In the genomic region with DNA sequence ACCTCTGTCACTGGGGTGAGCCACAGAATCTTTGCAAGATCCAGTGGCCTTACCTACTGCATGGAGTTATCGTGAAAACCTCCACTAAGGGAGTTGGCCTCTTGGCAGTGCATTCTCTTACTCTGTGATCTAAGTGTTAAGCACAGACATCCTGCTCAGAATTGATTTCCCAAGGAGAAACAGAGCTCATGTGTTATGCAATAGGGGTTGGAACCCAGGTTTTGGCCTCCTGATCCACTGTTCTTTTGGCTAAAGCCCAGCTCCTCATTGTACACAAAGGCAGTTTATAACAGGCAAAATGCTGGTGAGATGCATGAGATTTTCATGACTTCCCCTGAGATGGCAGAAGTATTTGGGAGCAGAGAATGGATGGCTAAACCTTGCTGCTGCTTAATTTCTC, we compare ENCODE assay signal across 26 cellular contexts. TPM values are rescaled to one million over a fixed set of nuclear protein-coding genes. Genes with fewer than 3 reads are reported as not detected.
DNase-seq lines count a peak whose midpoint lies in the region; ATAC-seq and TF ChIP-seq lines count a peak whose summit lies in the region.
"Had no signal": no experiment of that assay in that cellular context is flagged by ENCODE, and none has a peak within 500 bp of the region (broad histone marks: within the 10 kb centered on the region; RNA-seq: fewer than 3 reads in every experiment).

No MANE protein-coding gene starts in this region.

- TF ChIP-seq CTCF in right atrium auricular region (IDR thresholded peaks at IDR 0.05) = no peak
- TF ChIP-seq CTCF in gastroesophageal sphincter (IDR thresholded peaks at IDR 0.05) = no peak
- no peak for TF ChIP-seq CTCF in neural progenitor cell (IDR thresholded peaks at IDR 0.05)
- TF ChIP-seq CTCF in GM10248 (IDR thresholded peaks at IDR 0.05; ENCODE audit: control extremely low read depth, extremely low read depth, low read depth, missing control alignments) = no peak
- TF ChIP-seq CTCF in mucosa of descending colon (IDR thresholded peaks at IDR 0.05) = no peak

- ATAC-seq in Right ventricle myocardium superior (ENCODE audit: poor library complexity) (peak; percentile 35), gastroesophageal sphincter (peak; percentile 72), mucosa of descending colon (no peak)
- no peak for ATAC-seq in activated naive CD4-positive, alpha-beta T cell treated with anti-CD3 and anti-CD28 coated beads, Interleukin-2, amount 50 U/mL, for 72 hours
- ATAC-seq: activated CD4-positive, alpha-beta T cell treated with anti-CD3 and anti-CD28 coated beads for 36 hours; GM23338 had no signal

- H4K20me1 ChIP-seq in neural progenitor cell (ENCODE audit: low read depth) = peaks cover 99% of the 10 kb centered on the region

- peaks cover 0 to 29% of the 10 kb centered on the region in 2 donors for H3K4me1 ChIP-seq in right atrium auricular region
- peaks cover 0 to 50% (median 16%) of the 10 kb centered on the region in 3 donors for H3K4me1 ChIP-seq in gastroesophageal sphincter
- peaks cover 51% of the 10 kb centered on the region for H3K4me1 ChIP-seq in neural progenitor cell
- H3K4me1 ChIP-seq in mucosa of descending colon (ENCODE audit: low read depth) = peaks cover 50% of the 10 kb centered on the region
- H3K4me1 ChIP-seq: BE2C had no signal

- intact Hi-C loops in Right ventricle myocardium superior (cut with DNase I) (no loop called here), mucosa of descending colon (cut with DNase I, micrococcal nuclease) (no loop called here)

- CTCF ChIA-PET in GM10248 (lab: Yijun Ruan, JAX) = interaction anchor here (1.0 to 36.1 kb wide), 5 partner anchors 8 to 83 kb away, joined by 3 to 962 read pairs (median 23); a partner anchor contains a TSS

- H3K4me3 Mint-ChIP-seq in neural progenitor cell = peak overlapping the region; percentile 69
- H3K4me3 Mint-ChIP-seq: activated CD4-positive, alpha-beta T cell treated with anti-CD3 and anti-CD28 coated beads for 36 hours; activated naive CD8-positive, alpha-beta T cell treated with anti-CD3 and anti-CD28 coated beads, Interleukin-2, amount 10 ng/mL, durations not matched to agents 7 days and 5 days; GM23338 had no signal

- H3K4me2 ChIP-seq in neural progenitor cell = no peak overlapping the region
- H3K4me2 ChIP-seq: GM23338 had no signal

- 67 to 80% methylated on average over 1 of the region's 1 CpG for WGBS in gastroesophageal sphincter (ENCODE audit: low coverage in 1 of 2), 2 donors

- H3K9ac ChIP-seq in neural progenitor cell = no peak overlapping the region

- H3K79me2 ChIP-seq in neural progenitor cell (ENCODE audit: low read depth) = peaks cover 95% of the 10 kb centered on the region

- TF ChIP-seq POLR2A in gastroesophageal sphincter (IDR thresholded peaks at IDR 0.05) = no peak

- H3K27ac Mint-ChIP-seq in neural progenitor cell = peak overlapping the region; percentile 98
- H3K27ac Mint-ChIP-seq in activated naive CD4-positive, alpha-beta T cell treated with anti-CD3 and anti-CD28 coated beads, Interleukin-2, amount 50 U/mL, for 72 hours = no peak overlapping the region
- H3K27ac Mint-ChIP-seq: activated CD4-positive, alpha-beta T cell treated with anti-CD3 and anti-CD28 coated beads for 36 hours; activated naive CD8-positive, alpha-beta T cell treated with anti-CD3 and anti-CD28 coated beads, Interleukin-2, amount 10 ng/mL, durations not matched to agents 7 days and 5 days; GM23338 had no signal

- peaks cover 57% of the 10 kb centered on the region for H3K36me3 Mint-ChIP-seq in neural progenitor cell
- peaks cover 0 to 12% of the 10 kb centered on the region in 2 donors for H3K36me3 Mint-ChIP-seq in activated naive CD4-positive, alpha-beta T cell treated with anti-CD3 and anti-CD28 coated beads, Interleukin-2, amount 50 U/mL, for 72 hours
- H3K36me3 Mint-ChIP-seq: activated naive CD8-positive, alpha-beta T cell treated with anti-CD3 and anti-CD28 coated beads, Interleukin-2, amount 10 ng/mL, durations not matched to agents 7 days and 5 days had no signal

- H3K27ac ChIP-seq in right atrium auricular region (peak overlapping the region in 1 of 2 donors; percentile 32), gastroesophageal sphincter (peak overlapping the region in 2 of 4 donors; percentile 22 to 59), neural progenitor cell (no peak overlapping the region)
- H3K27ac ChIP-seq: thyroid gland had no signal

- TF ChIP-seq EP300 in gastroesophageal sphincter (IDR thresholded peaks at IDR 0.05) = no peak

- H3K9me3 ChIP-seq in right atrium auricular region = peaks cover 0 to 8% of the 10 kb centered on the region in 2 donors
- no peaks in the 10 kb centered on the region for H3K9me3 ChIP-seq in gastroesophageal sphincter
- H3K9me3 ChIP-seq in neural progenitor cell (ENCODE audit: low read depth) = no peaks in the 10 kb centered on the region
- H3K9me3 ChIP-seq in mucosa of descending colon = no peaks in the 10 kb centered on the region
- H3K9me3 ChIP-seq: BE2C, esophagus muscularis mucosa, thyroid gland had no signal

- H3K9me3 Mint-ChIP-seq in neural progenitor cell = peaks cover 5% of the 10 kb centered on the region
- H3K9me3 Mint-ChIP-seq in activated naive CD4-positive, alpha-beta T cell treated with anti-CD3 and anti-CD28 coated beads, Interleukin-2, amount 50 U/mL, for 72 hours = peaks cover 0 to 8% of the 10 kb centered on the region in 2 donors

- H3K36me3 ChIP-seq in right atrium auricular region = no peaks in the 10 kb centered on the region
- H3K36me3 ChIP-seq in gastroesophageal sphincter = peaks cover 0 to 10% of the 10 kb centered on the region in 2 donors
- no peaks in the 10 kb centered on the region for H3K36me3 ChIP-seq in neural progenitor cell
- no peaks in the 10 kb centered on the region for H3K36me3 ChIP-seq in mucosa of descending colon (ENCODE audit: low read depth)
- H3K36me3 ChIP-seq: BE2C, breast epithelium had no signal

- peaks cover 91% of the 10 kb centered on the region for H3K4me1 Mint-ChIP-seq in neural progenitor cell
- H3K4me1 Mint-ChIP-seq: activated CD4-positive, alpha-beta T cell treated with anti-CD3 and anti-CD28 coated beads for 36 hours had no signal

- DNase-seq in Right ventricle myocardium superior = no peak
- no peak for DNase-seq in right atrium auricular region (ENCODE audit: low spot score)
- DNase-seq in neural progenitor cell (ENCODE audit: low spot score) = no peak
- DNase-seq in GM10248 (ENCODE audit: extremely low spot score) = no peak
- DNase-seq in mucosa of descending colon = no peak
- DNase-seq in activated naive CD4-positive, alpha-beta T cell treated with anti-CD3 and anti-CD28 coated beads, Interleukin-2, amount 50 U/mL, for 72 hours (ENCODE audit: low spot score in 2 of 2) = no peak
- DNase-seq in COR-L47 (lab: John Stamatoyannopoulos, UW) = no peak
- DNase-seq: 8988T; activated CD4-positive, alpha-beta T cell treated with anti-CD3 and anti-CD28 coated beads for 36 hours; activated naive CD8-positive, alpha-beta T cell treated with anti-CD3 and anti-CD28 coated beads, Interleukin-2, amount 10 ng/mL, durations not matched to agents 7 days and 5 days; BE2C; mesendoderm; NCI-H1436 treated with DMSO at 0.1 percent for 48 hours; NCI-H2171 treated with DMSO at 0.1 percent for 48 hours; NCI-H526 treated with DMSO at 0.1 percent for 48 hours; retina; SHP77 treated with DMSO at 0.1 percent for 48 hours; stimulated activated CD4-positive, alpha-beta T cell treated with anti-CD3 and anti-CD28 coated beads, Interleukin-15, amount 100 ng/mL, for 24 hours; thyroid gland had no signal

- H3K27me3 Mint-ChIP-seq in neural progenitor cell (ENCODE audit: insufficient read depth, low read depth) = peaks cover 11% of the 10 kb centered on the region
- H3K27me3 Mint-ChIP-seq: activated CD4-positive, alpha-beta T cell treated with anti-CD3 and anti-CD28 coated beads for 36 hours had no signal

- H3K27me3 ChIP-seq in right atrium auricular region = no peaks in the 10 kb centered on the region
- H3K27me3 ChIP-seq in gastroesophageal sphincter = no peaks in the 10 kb centered on the region
- no peaks in the 10 kb centered on the region for H3K27me3 ChIP-seq in neural progenitor cell
- H3K27me3 ChIP-seq: BE2C, breast epithelium, esophagus muscularis mucosa, thyroid gland had no signal

- POLR2A ChIA-PET in GM10248 (lab: Yijun Ruan, JAX) = no interaction called here

- H2AFZ ChIP-seq in neural progenitor cell (replicated peaks) = no peak overlapping the region
- H2AFZ ChIP-seq: GM23338 had no signal

- no peak overlapping the region for H3K4me3 ChIP-seq in right atrium auricular region
- H3K4me3 ChIP-seq in gastroesophageal sphincter = no peak overlapping the region
- H3K4me3 ChIP-seq in neural progenitor cell = no peak overlapping the region
- H3K4me3 ChIP-seq in mucosa of descending colon = no peak overlapping the region
- H3K4me3 ChIP-seq: breast epithelium, esophagus muscularis mucosa, GM23338, thyroid gland had no signal

- H3F3A ChIP-seq in neural progenitor cell (ENCODE audit: low read depth) = peaks cover 24% of the 10 kb centered on the region

RNA-seq across cellular contexts. Expression of a gene that starts 11.8 kb away (rescaled TPM):
- total RNA-seq in Right ventricle myocardium superior = 1.7 TPM
- total RNA-seq in right atrium auricular region = 1 to 10 TPM; 1.0 to 2.1 TPM
- 1 to 10 TPM; 2.0 to 6.8 (median 6.2) TPM for total RNA-seq in gastroesophageal sphincter
- total RNA-seq in neural progenitor cell (ENCODE audit: low replicate concordance) = 16.9 and 34.8 TPM in 2 replicates
- 10 to 100 TPM; 37.4 to 95.7 (median 53.8) TPM for total RNA-seq in mucosa of descending colon
- under 1 TPM in 1 of 2 donors, not detected in 1; 0.16 TPM for total RNA-seq in activated naive CD4-positive, alpha-beta T cell treated with anti-CD3 and anti-CD28 coated beads, Interleukin-2, amount 50 U/mL, for 72 hours

RNA-seq across cellular contexts. Expression of a gene that starts 29.0 kb away (rescaled TPM):
- 13.8 TPM for total RNA-seq in Right ventricle myocardium superior
- total RNA-seq in right atrium auricular region = 10 to 100 TPM in 1 of 2 donors, 1 to 10 TPM in 1; 5.2 to 10.0 TPM
- 10 to 100 TPM in 2 of 4 donors, 1 to 10 TPM in 2; 3.6 to 35.5 (median 11.4) TPM for total RNA-seq in gastroesophageal sphincter
- total RNA-seq in neural progenitor cell (ENCODE audit: low replicate concordance) = not detected in 2 replicates
- 10 to 100 TPM in 2 of 3 donors, 1 to 10 TPM in 1; 8.7 to 30.8 (median 21.9) TPM for total RNA-seq in mucosa of descending colon
- total RNA-seq in activated naive CD4-positive, alpha-beta T cell treated with anti-CD3 and anti-CD28 coated beads, Interleukin-2, amount 50 U/mL, for 72 hours = not detected
- total RNA-seq: activated CD4-positive, alpha-beta T cell treated with anti-CD3 and anti-CD28 coated beads for 36 hours; dermis microvascular lymphatic vessel endothelial cell; G401; GM23338; M059J had no signal

RNA-seq across cellular contexts. Expression of a gene that starts 41.1 kb away (rescaled TPM):
- 8.8 TPM for total RNA-seq in Right ventricle myocardium superior
- 1 to 10 TPM; 4.5 to 9.5 TPM for total RNA-seq in right atrium auricular region
- total RNA-seq in gastroesophageal sphincter = 10 to 100 TPM; 12.8 to 49.2 (median 22.7) TPM
- total RNA-seq in neural progenitor cell (ENCODE audit: low replicate concordance) = 31.0 and 32.7 TPM in 2 replicates
- total RNA-seq in mucosa of descending colon = 10 to 100 TPM; 33.6 to 36.0 (median 35.6) TPM
- total RNA-seq in activated naive CD4-positive, alpha-beta T cell treated with anti-CD3 and anti-CD28 coated beads, Interleukin-2, amount 50 U/mL, for 72 hours = 100 to 1,000 TPM in 1 of 2 donors, 10 to 100 TPM in 1; 86.7 to 128 TPM

Comparison
In these comparisons a context has a peak if more than half of its experiments do, and no peak if none do; other contexts are left out.
1. ATAC-seq: peak in Right ventricle myocardium superior (single experiment) and gastroesophageal sphincter (single experiment); none in mucosa of descending colon (single experiment) and activated naive CD4-positive, alpha-beta T cell treated with anti-CD3 and anti-CD28 coated beads, Interleukin-2, amount 50 U/mL, for 72 hours (0 of 2).